In the genomic region with DNA sequence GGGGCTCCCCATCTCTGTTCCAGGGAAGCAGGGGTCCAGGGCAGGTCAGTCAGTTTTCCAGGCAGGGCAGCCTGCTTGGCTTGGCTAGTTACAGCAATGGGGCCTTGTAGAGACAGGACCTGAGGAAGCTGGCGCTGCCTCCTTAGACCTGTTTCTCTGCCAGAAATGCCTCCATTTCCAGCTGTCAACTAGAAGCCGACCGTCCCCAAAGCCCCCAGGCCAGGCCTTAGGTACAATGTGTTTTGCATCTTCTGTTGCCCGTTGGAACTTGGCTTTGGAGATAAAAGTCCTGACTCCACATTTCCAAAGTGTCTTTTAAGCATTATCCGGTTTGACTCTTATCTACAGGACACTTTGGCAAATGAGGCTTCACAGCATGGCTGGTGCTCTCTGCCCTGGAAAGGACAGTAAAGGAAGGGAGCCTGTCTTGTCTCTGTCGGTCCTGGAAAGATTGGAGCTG, we compare ENCODE assay signal across 15 cellular contexts. TPM values are rescaled to one million over a fixed set of nuclear protein-coding genes. Genes with fewer than 3 reads are reported as not detected.
DNase-seq lines count a peak whose midpoint lies in the region; ATAC-seq and TF ChIP-seq lines count a peak whose summit lies in the region.
"Had no signal": no experiment of that assay in that cellular context is flagged by ENCODE, and none has a peak within 500 bp of the region (broad histone marks: within the 10 kb centered on the region; RNA-seq: fewer than 3 reads in every experiment).

No MANE protein-coding gene starts in this region.

- peak overlapping the region; percentile 32 for H2AK5ac ChIP-seq in mesenchymal stem cell (ENCODE audit: low read length, severe bottlenecking)

- 81% methylated on average over 6 of the region's 6 CpGs for WGBS in HUES64
- 69% methylated on average over 6 of the region's 6 CpGs for WGBS in mesenchymal stem cell
- WGBS in thyroid gland, 2 donors = 58 to 75% methylated on average over 4 of the region's 6 CpGs

- no peak overlapping the region for H3K4me2 ChIP-seq in mesenchymal stem cell (ENCODE audit: low read length, poor library complexity, severe bottlenecking)
- H3K4me2 ChIP-seq: KMS-11 had no signal

- no peak for TF ChIP-seq CTCF in thyroid gland (IDR thresholded peaks at IDR 0.05)

- peak overlapping the region in 1 of 2 experiments; percentile 89 for H2BK12ac ChIP-seq in mesenchymal stem cell (ENCODE audit: low read length in 2 of 2)

- H3K23ac ChIP-seq in mesenchymal stem cell (ENCODE audit: low read length in 2 of 2) = no peak overlapping the region

- no peak overlapping the region for H3K27ac Mint-ChIP-seq in activated naive CD8-positive, alpha-beta T cell treated with anti-CD3 and anti-CD28 coated beads, Interleukin-2, amount 50 U/mL, for 24 hours
- H3K27ac Mint-ChIP-seq in activated T-helper 2 cell treated with anti-CD3 and anti-CD28 coated beads, Interferon-gamma antibody, Interleukin-2, Interleukin-4, amounts not matched to agents 10 μg/mL and 5 μg/mL and 100 μg/mL, durations not matched to agents 14 hours and 24 hours and 36 hours = no peak overlapping the region
- H3K27ac Mint-ChIP-seq: T-helper 1 cell treated with Interleukin-12 subunit alpha and Interleukin-12 subunit beta and Interleukin-4 antibody, amounts not matched to agents 30 μg/mL and 1 μg/mL, for 36 hours had no signal

- H4K8ac ChIP-seq in mesenchymal stem cell (ENCODE audit: low read length) = no peak overlapping the region

- H3K4me1 Mint-ChIP-seq in activated naive CD8-positive, alpha-beta T cell treated with anti-CD3 and anti-CD28 coated beads, Interleukin-2, amount 50 U/mL, for 24 hours = peaks cover 7% of the 10 kb centered on the region
- peaks cover 5% of the 10 kb centered on the region for H3K4me1 Mint-ChIP-seq in activated T-helper 2 cell treated with anti-CD3 and anti-CD28 coated beads, Interferon-gamma antibody, Interleukin-2, Interleukin-4, amounts not matched to agents 10 μg/mL and 5 μg/mL and 100 μg/mL, durations not matched to agents 14 hours and 24 hours and 36 hours (ENCODE audit: low read depth)

- no peak overlapping the region for H4K91ac ChIP-seq in mesenchymal stem cell (ENCODE audit: low read length)

- H3K9me3 ChIP-seq in HUES64 (ENCODE audit: insufficient read depth, low read depth, low read length) (no peaks in the 10 kb centered on the region), mesenchymal stem cell (ENCODE audit: control insufficient read depth, low read length) (no peaks in the 10 kb centered on the region), thyroid gland (no peaks in the 10 kb centered on the region)
- H3K9me3 ChIP-seq: HAP-1 had no signal

- DNase-seq in cerebellum (ENCODE audit: low spot score) (peak; percentile 26), mesenchymal stem cell (no peak), thyroid gland (peak in 1 of 2 donors; percentile 26)
- no peak for DNase-seq in activated CD4-positive, alpha-beta T cell treated with anti-CD3 and anti-CD28 coated beads, Interleukin-2, amount 50 U/mL, for 48 hours
- no peak for DNase-seq in activated naive CD8-positive, alpha-beta T cell treated with anti-CD3 and anti-CD28 coated beads, Interleukin-2, amount 50 U/mL, for 24 hours
- DNase-seq in activated effector memory CD4-positive, alpha-beta T cell treated with anti-CD3 and anti-CD28 coated beads, Interleukin-2, amount 50 U/mL, for 16 hours = no peak
- DNase-seq in activated T-helper 2 cell treated with anti-CD3 and anti-CD28 coated beads, Interferon-gamma antibody, Interleukin-2, Interleukin-4, amounts not matched to agents 10 μg/mL and 5 μg/mL and 100 μg/mL, durations not matched to agents 14 hours and 24 hours and 36 hours (ENCODE audit: low spot score) = no peak
- DNase-seq: left cardiac atrium; stimulated activated CD4-positive, alpha-beta T cell treated with anti-CD3 and anti-CD28 coated beads, Interleukin-4, amount 100 ng/mL, for 1 hour; stimulated activated naive CD8-positive, alpha-beta T cell treated with anti-CD3 and anti-CD28 coated beads, Interleukin-15, Interleukin-2, amounts not matched to agents 100 U/mL and 50 U/mL, for 24 hours had no signal

- H3K27ac ChIP-seq in HUES64 (ENCODE audit: low read depth, low read length) (peak overlapping the region; percentile 59; the same call in 1 of the 2 replicates), mesenchymal stem cell (ENCODE audit: low read length, poor library complexity, severe bottlenecking) (peak overlapping the region; percentile 12), thyroid gland (peak overlapping the region; percentile 97 to 100 (median 98))
- H3K27ac ChIP-seq: KMS-11, parathyroid adenoma had no signal

- H3K27me3 Mint-ChIP-seq in activated naive CD8-positive, alpha-beta T cell treated with anti-CD3 and anti-CD28 coated beads, Interleukin-2, amount 50 U/mL, for 24 hours = peaks cover 7% of the 10 kb centered on the region
- H3K27me3 Mint-ChIP-seq in activated T-helper 2 cell treated with anti-CD3 and anti-CD28 coated beads, Interferon-gamma antibody, Interleukin-2, Interleukin-4, amounts not matched to agents 10 μg/mL and 5 μg/mL and 100 μg/mL, durations not matched to agents 14 hours and 24 hours and 36 hours (ENCODE audit: low read depth) = peaks cover 6% of the 10 kb centered on the region

- no peak overlapping the region for H3K14ac ChIP-seq in mesenchymal stem cell (ENCODE audit: low read length in 2 of 2)

- H3K9ac ChIP-seq in HUES64 (ENCODE audit: low read depth, low read length) = 0 out of 2 replicates have a peak overlapping the region, but pooled peaks have one; percentile 25
- no peak overlapping the region for H3K9ac ChIP-seq in mesenchymal stem cell (ENCODE audit: low read length)
- H3K9ac ChIP-seq: KMS-11, parathyroid adenoma had no signal

- no peak overlapping the region for H2BK15ac ChIP-seq in mesenchymal stem cell (ENCODE audit: low read depth, poor library complexity, severe bottlenecking)

- no peak overlapping the region for H3K4me3 ChIP-seq in HUES64 (ENCODE audit: low read length)
- no peak overlapping the region for H3K4me3 ChIP-seq in mesenchymal stem cell (ENCODE audit: insufficient read depth in 1 of 2, low read depth in 1 of 2, low read length in 2 of 2)
- H3K4me3 ChIP-seq in thyroid gland (replicated peaks in 1 of 3) = no peak overlapping the region
- H3K4me3 ChIP-seq: HAP-1 had no signal

- no peaks in the 10 kb centered on the region for H3K36me3 Mint-ChIP-seq in activated naive CD8-positive, alpha-beta T cell treated with anti-CD3 and anti-CD28 coated beads, Interleukin-2, amount 50 U/mL, for 24 hours (ENCODE audit: low read depth)
- no peaks in the 10 kb centered on the region for H3K36me3 Mint-ChIP-seq in activated T-helper 2 cell treated with anti-CD3 and anti-CD28 coated beads, Interferon-gamma antibody, Interleukin-2, Interleukin-4, amounts not matched to agents 10 μg/mL and 5 μg/mL and 100 μg/mL, durations not matched to agents 14 hours and 24 hours and 36 hours (ENCODE audit: low read depth)

- H3K4me3 Mint-ChIP-seq in activated naive CD8-positive, alpha-beta T cell treated with anti-CD3 and anti-CD28 coated beads, Interleukin-2, amount 50 U/mL, for 24 hours = no peak overlapping the region
- H3K4me3 Mint-ChIP-seq in activated T-helper 2 cell treated with anti-CD3 and anti-CD28 coated beads, Interferon-gamma antibody, Interleukin-2, Interleukin-4, amounts not matched to agents 10 μg/mL and 5 μg/mL and 100 μg/mL, durations not matched to agents 14 hours and 24 hours and 36 hours (ENCODE audit: low read depth) = no peak overlapping the region
- H3K4me3 Mint-ChIP-seq: T-helper 1 cell treated with Interleukin-12 subunit alpha and Interleukin-12 subunit beta and Interleukin-4 antibody, amounts not matched to agents 30 μg/mL and 1 μg/mL, for 36 hours had no signal

- no peaks in the 10 kb centered on the region for H3K36me3 ChIP-seq in HUES64 (ENCODE audit: insufficient read depth, low read length)
- H3K36me3 ChIP-seq in mesenchymal stem cell (ENCODE audit: control insufficient read depth in 1 of 2, insufficient read depth in 2 of 2, low read depth in 1 of 2, low read length in 2 of 2) = no peaks in the 10 kb centered on the region
- no peaks in the 10 kb centered on the region for H3K36me3 ChIP-seq in thyroid gland
- H3K36me3 ChIP-seq: HAP-1 had no signal

- no peaks in the 10 kb centered on the region for H3K9me3 Mint-ChIP-seq in activated naive CD8-positive, alpha-beta T cell treated with anti-CD3 and anti-CD28 coated beads, Interleukin-2, amount 50 U/mL, for 24 hours
- no peaks in the 10 kb centered on the region for H3K9me3 Mint-ChIP-seq in activated T-helper 2 cell treated with anti-CD3 and anti-CD28 coated beads, Interferon-gamma antibody, Interleukin-2, Interleukin-4, amounts not matched to agents 10 μg/mL and 5 μg/mL and 100 μg/mL, durations not matched to agents 14 hours and 24 hours and 36 hours
- H3K9me3 Mint-ChIP-seq: T-helper 1 cell treated with Interleukin-12 subunit alpha and Interleukin-12 subunit beta and Interleukin-4 antibody, amounts not matched to agents 30 μg/mL and 1 μg/mL, for 36 hours had no signal

- H3K4ac ChIP-seq in mesenchymal stem cell (ENCODE audit: low read depth in 1 of 2, low read length in 2 of 2) = no peak overlapping the region

- H3K27me3 ChIP-seq in HUES64 (ENCODE audit: insufficient read depth, low read length) = no peaks in the 10 kb centered on the region
- no peaks in the 10 kb centered on the region for H3K27me3 ChIP-seq in mesenchymal stem cell (ENCODE audit: control insufficient read depth in 1 of 2, insufficient read depth in 1 of 2, low read length in 2 of 2)
- no peaks in the 10 kb centered on the region for H3K27me3 ChIP-seq in thyroid gland

- H3K4me1 ChIP-seq in HUES64 (ENCODE audit: insufficient read depth, low read length) (peaks cover 11% of the 10 kb centered on the region), mesenchymal stem cell (ENCODE audit: control insufficient read depth, insufficient read depth, low read depth, low read length) (peaks cover 60% of the 10 kb centered on the region), thyroid gland (peaks cover 43 to 76% of the 10 kb centered on the region in 2 donors)
- H3K4me1 ChIP-seq: HAP-1, parathyroid adenoma had no signal

- H2AFZ ChIP-seq in mesenchymal stem cell (ENCODE audit: low read depth, low read length) = no peak overlapping the region
- H2AFZ ChIP-seq: parathyroid adenoma had no signal

- no peaks in the 10 kb centered on the region for H3K79me1 ChIP-seq in mesenchymal stem cell (replicated peaks; ENCODE audit: low read length, poor library complexity, severe bottlenecking)

- ATAC-seq in activated naive CD8-positive, alpha-beta T cell treated with anti-CD3 and anti-CD28 coated beads, Interleukin-2, amount 50 U/mL, for 24 hours = no peak
- ATAC-seq: stimulated activated naive CD8-positive, alpha-beta T cell treated with anti-CD3 and anti-CD28 coated beads, Interleukin-15, Interleukin-2, amounts not matched to agents 100 U/mL and 50 U/mL, for 24 hours had no signal

- no peak for TF ChIP-seq POLR2A in thyroid gland (IDR thresholded peaks at IDR 0.05)

- H2BK5ac ChIP-seq in mesenchymal stem cell (ENCODE audit: low read depth, low read length, poor library complexity, severe bottlenecking) = no peak overlapping the region

- H3K18ac ChIP-seq in mesenchymal stem cell (ENCODE audit: low read depth in 1 of 2, low read length in 2 of 2) = no peak overlapping the region

- intact Hi-C loops in thyroid gland (cut with DNase I) = no loop called here
- intact Hi-C loops in activated T-helper 2 cell treated with anti-CD3 and anti-CD28 coated beads, Interferon-gamma antibody, Interleukin-2, Interleukin-4, amounts not matched to agents 10 μg/mL and 5 μg/mL and 100 μg/mL, durations not matched to agents 14 hours and 24 hours and 36 hours (cut with micrococcal nuclease) = no loop called here

- no peak overlapping the region for H2BK120ac ChIP-seq in mesenchymal stem cell (ENCODE audit: low read depth, low read length)

RNA-seq across cellular contexts. Expression of a gene that starts 42.6 kb away (rescaled TPM):
- not detected for polyA plus RNA-seq in HUES64 (2013, experiment 1 of 2)
- polyA plus RNA-seq in HUES64 (2013, experiment 2 of 2) = 0.13 TPM
- total RNA-seq in cerebellum (not detected), thyroid gland (1 to 10 TPM in 1 of 4 donors, under 1 TPM in 1, not detected in 2; 0.34 to 1.6 TPM)
- polyA plus RNA-seq in mesenchymal stem cell (2013, experiment 1 of 2) = 0.72 TPM
- polyA plus RNA-seq in mesenchymal stem cell (2013, experiment 2 of 2) = 0.84 TPM
- total RNA-seq in activated T-helper 2 cell treated with anti-CD3 and anti-CD28 coated beads, Interferon-gamma antibody, Interleukin-2, Interleukin-4, amounts not matched to agents 10 μg/mL and 5 μg/mL and 100 μg/mL, durations not matched to agents 14 hours and 24 hours and 36 hours = not detected in 2 replicates

Comparison
In these comparisons a context has a peak if more than half of its experiments do, and no peak if none do; other contexts are left out.
1. H3K27ac ChIP-seq: peak in every context shown above with its lines; median percentile 98 in thyroid gland; 59 in HUES64; 12 in mesenchymal stem cell.